12 cellular contexts compared by ENCODE assay signal in genomic region chr13:79492313-79492798, GRCh38. TPM values are rescaled to one million over a fixed set of nuclear protein-coding genes. Genes with fewer than 3 reads are reported as not detected.
A peak's percentile ranks its signal among the peaks of the same experiment; 100 is the strongest.
DNase-seq lines count a peak whose midpoint lies in the region; ATAC-seq and TF ChIP-seq lines count a peak whose summit lies in the region.
"Had no signal": no experiment of that assay in that cellular context is flagged by ENCODE, and none has a peak within 500 bp of the region (broad histone marks: within the 10 kb centered on the region; RNA-seq: fewer than 3 reads in every experiment).

No MANE protein-coding gene starts in this region.

- H3K4me1 ChIP-seq in ACC112 (ENCODE audit: control insufficient read depth, insufficient read depth, low read length, unreplicated experiment) (peaks cover 23% of the 10 kb centered on the region), lower lobe of right lung (peaks cover 30% of the 10 kb centered on the region)
- H3K4me1 ChIP-seq: neural progenitor cell, Peyer's patch had no signal

- H3K27ac Mint-ChIP-seq in activated naive CD8-positive, alpha-beta T cell treated with anti-CD3 and anti-CD28 coated beads, Interleukin-2, amount 50 U/mL, for 24 hours: peak overlapping the region; percentile 69
- H3K27ac Mint-ChIP-seq: neural progenitor cell had no signal

- intact Hi-C loops in lower lobe of right lung (cut with DNase I): no loop called here

- TF ChIP-seq CTCF in lower lobe of right lung (IDR thresholded peaks at IDR 0.05): no peak

- ATAC-seq in HG02885 (IDR thresholded peaks at IDR 0.05; ENCODE audit: poor library complexity, unreplicated experiment): peak; percentile 60
- peak; percentile 93 for ATAC-seq in activated naive CD8-positive, alpha-beta T cell treated with anti-CD3 and anti-CD28 coated beads, Interleukin-2, amount 50 U/mL, for 24 hours
- ATAC-seq in lower lobe of right lung: peak; percentile 65 to 79
- no peak for ATAC-seq in GM21360 (IDR thresholded peaks at IDR 0.05; ENCODE audit: unreplicated experiment)
- ATAC-seq in GM18907 (IDR thresholded peaks at IDR 0.05; ENCODE audit: unreplicated experiment): no peak

- no peaks in the 10 kb centered on the region for H3K9me3 ChIP-seq in lower lobe of right lung
- H3K9me3 ChIP-seq: Peyer's patch had no signal

- H3K79me2 ChIP-seq in ACC112 (ENCODE audit: control insufficient read depth, insufficient read depth, low read length, unreplicated experiment): peaks cover 61% of the 10 kb centered on the region

- H3K4me3 ChIP-seq in ACC112 (ENCODE audit: low read depth, low read length) (peak overlapping the region; percentile 28; the same call in 1 of the 2 replicates), lower lobe of right lung (no peak overlapping the region)
- H3K4me3 ChIP-seq: neural progenitor cell, Peyer's patch had no signal

- H3K4me1 Mint-ChIP-seq in activated naive CD8-positive, alpha-beta T cell treated with anti-CD3 and anti-CD28 coated beads, Interleukin-2, amount 50 U/mL, for 24 hours: peaks cover 84% of the 10 kb centered on the region
- H3K4me1 Mint-ChIP-seq: neural progenitor cell had no signal

- H3K9me3 Mint-ChIP-seq in activated naive CD8-positive, alpha-beta T cell treated with anti-CD3 and anti-CD28 coated beads, Interleukin-2, amount 50 U/mL, for 24 hours: no peaks in the 10 kb centered on the region
- H3K9me3 Mint-ChIP-seq: neural progenitor cell had no signal

- peaks cover 23% of the 10 kb centered on the region for H3K36me3 Mint-ChIP-seq in activated naive CD8-positive, alpha-beta T cell treated with anti-CD3 and anti-CD28 coated beads, Interleukin-2, amount 50 U/mL, for 24 hours (ENCODE audit: low read depth)
- H3K36me3 Mint-ChIP-seq: neural progenitor cell had no signal

- no peaks in the 10 kb centered on the region for H3K27me3 ChIP-seq in ACC112 (ENCODE audit: insufficient read depth, low read length)
- H3K27me3 ChIP-seq in lower lobe of right lung (ENCODE audit: low read depth): no peaks in the 10 kb centered on the region
- H3K27me3 ChIP-seq: neural progenitor cell, Peyer's patch had no signal

- H3K4me3 Mint-ChIP-seq in activated naive CD8-positive, alpha-beta T cell treated with anti-CD3 and anti-CD28 coated beads, Interleukin-2, amount 50 U/mL, for 24 hours: peak overlapping the region; percentile 27
- H3K4me3 Mint-ChIP-seq: neural progenitor cell had no signal

- H3K27me3 Mint-ChIP-seq in activated naive CD8-positive, alpha-beta T cell treated with anti-CD3 and anti-CD28 coated beads, Interleukin-2, amount 50 U/mL, for 24 hours: no peaks in the 10 kb centered on the region
- H3K27me3 Mint-ChIP-seq: CD4-positive, alpha-beta memory T cell had no signal

- no peak for DNase-seq in activated naive CD8-positive, alpha-beta T cell treated with anti-CD3 and anti-CD28 coated beads, Interleukin-2, amount 50 U/mL, for 24 hours
- DNase-seq in lower lobe of right lung (no peak), NCI-H187 (lab: John Stamatoyannopoulos, UW) (no peak), retina (no peak)
- DNase-seq: CD4-positive, alpha-beta memory T cell; Kasumi-1; Peyer's patch had no signal

- no peak overlapping the region for H2AFZ ChIP-seq in ACC112 (ENCODE audit: low read length, unreplicated experiment)
- H2AFZ ChIP-seq: neural progenitor cell had no signal

- peaks cover 6% of the 10 kb centered on the region; the same call in 1 of the 2 replicates for H3K36me3 ChIP-seq in ACC112 (ENCODE audit: insufficient read depth, low read length)
- no peaks in the 10 kb centered on the region for H3K36me3 ChIP-seq in lower lobe of right lung
- H3K36me3 ChIP-seq: neural progenitor cell, Peyer's patch had no signal

- H3K27ac ChIP-seq in ACC112 (ENCODE audit: low read depth, low read length) (peak overlapping the region; percentile 77), lower lobe of right lung (peak overlapping the region; percentile 54)
- H3K27ac ChIP-seq: neural progenitor cell, Peyer's patch had no signal

RNA-seq across cellular contexts. Expression of gene NDFIP2, which starts 11.4 kb away (rescaled TPM):
- 30.0 TPM for total RNA-seq in lower lobe of right lung

Comparison
In these comparisons a context has a peak if more than half of its experiments do, and no peak if none do; other contexts are left out.
1. ATAC-seq: peak in HG02885 (single experiment), activated naive CD8-positive, alpha-beta T cell treated with anti-CD3 and anti-CD28 coated beads, Interleukin-2, amount 50 U/mL, for 24 hours (single experiment) and lower lobe of right lung (2 of 2); none in GM21360 (single experiment) and GM18907 (single experiment).